In genomic region chr13:20475927-20476691, GRCh38 we compare ENCODE assay signal across 9 cellular contexts. TPM values are rescaled to one million over a fixed set of nuclear protein-coding genes. Genes with fewer than 3 reads are reported as not detected.
DNase-seq lines count a peak whose midpoint lies in the region; ATAC-seq lines count a peak whose summit lies in the region.
"Had no signal": no experiment of that assay in that cellular context is flagged by ENCODE, and none has a peak within 500 bp of the region (broad histone marks: within the 10 kb centered on the region; RNA-seq: fewer than 3 reads in every experiment).

No MANE protein-coding gene starts in this region.

- DNase-seq in NCI-H146 (lab: John Stamatoyannopoulos, UW), result peak; percentile 27
- DNase-seq in NCI-H146 treated with DMSO at 0.1 percent for 48 hours (lab: John Stamatoyannopoulos, UW; ENCODE audit: unreplicated experiment), result no peak
- peak; percentile 36 for DNase-seq in activated CD4-positive, alpha-beta T cell treated with anti-CD3 and anti-CD28 coated beads for 1 hour
- DNase-seq in stimulated activated CD8-positive, alpha-beta memory T cell treated with anti-CD3 and anti-CD28 coated beads, Interleukin-15, amount 100 ng/mL, for 4 hours (ENCODE audit: low read depth in 2 of 2), result peak; percentile 30 to 36
- DNase-seq in COR-L47 (lab: John Stamatoyannopoulos, UW), result no peak
- DNase-seq in NCI-H2029 (lab: John Stamatoyannopoulos, UW), result no peak

- ATAC-seq in HG03135 (IDR thresholded peaks at IDR 0.05; ENCODE audit: unreplicated experiment) (peak; percentile 93), esophagus mucosa (peak; percentile 51)
- ATAC-seq: A549 had no signal

RNA-seq across cellular contexts. Expression of gene CRYL1, which starts 49.5 kb away (rescaled TPM):
- 30.1 TPM for total RNA-seq in esophagus mucosa

Comparison
In these comparisons a context has a peak if more than half of its experiments do, and no peak if none do; other contexts are left out.
1. DNase-seq: peak in NCI-H146 (single experiment), activated CD4-positive, alpha-beta T cell treated with anti-CD3 and anti-CD28 coated beads for 1 hour (single experiment) and stimulated activated CD8-positive, alpha-beta memory T cell treated with anti-CD3 and anti-CD28 coated beads, Interleukin-15, amount 100 ng/mL, for 4 hours (2 of 2); none in NCI-H146 treated with DMSO at 0.1 percent for 48 hours (single experiment), COR-L47 (single experiment) and NCI-H2029 (single experiment).